ENCODE assay signal across 24 cellular contexts in the genomic region with DNA sequence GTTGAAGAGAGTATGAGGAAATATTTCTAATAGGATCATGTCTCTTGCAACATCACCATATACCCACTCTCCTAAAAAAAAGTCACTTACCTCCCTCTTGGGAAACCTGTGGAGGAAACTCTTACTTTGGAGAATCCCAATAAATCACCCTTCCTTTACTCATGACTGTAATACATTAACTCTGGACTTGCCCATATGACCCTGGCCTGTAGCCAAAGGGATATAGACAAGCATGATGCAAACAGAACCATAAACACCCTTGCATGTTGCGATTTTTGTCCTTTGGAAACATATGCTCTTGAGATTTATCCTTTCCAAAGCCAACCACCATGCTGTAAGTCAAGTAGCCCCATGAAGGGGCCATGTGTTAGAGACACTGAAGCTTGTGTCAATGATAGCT. TPM values are rescaled to one million over a fixed set of nuclear protein-coding genes. Genes with fewer than 3 reads are reported as not detected.
"Had no signal": no experiment of that assay in that cellular context is flagged by ENCODE, and none has a peak within 500 bp of the region (broad histone marks: within the 10 kb centered on the region; RNA-seq: fewer than 3 reads in every experiment).

No MANE protein-coding gene starts in this region.

- H3K9me3 ChIP-seq: esophagus squamous epithelium, lower lobe of right lung, prostate gland, right atrium auricular region, sigmoid colon, suprapubic skin, vagina had no signal

- ATAC-seq: left ventricle myocardium superior; lower lobe of right lung; natural killer cell treated with Interleukin-12 subunit alpha and Interleukin-12 subunit beta and Interleukin-15 and Interleukin-18, amount 100 ng/mL, for 72 hours; stimulated activated naive B cell treated with anti-CD40 and anti-IgM and Interleukin-4, amounts not matched to agents 10 μg/mL and 1 μg/mL and 100 μg/mL, for 72 hours had no signal

- FAIRE-seq: colon, endothelial cell of umbilical vein, frontal cortex had no signal

- H3K27me3 ChIP-seq: esophagus squamous epithelium, right atrium auricular region, sigmoid colon, suprapubic skin, vagina had no signal

- H3K4me1 ChIP-seq: esophagus squamous epithelium, lower lobe of right lung, prostate gland, right atrium auricular region, suprapubic skin, vagina had no signal

- H3K36me3 ChIP-seq: esophagus squamous epithelium, lower lobe of right lung, prostate gland, right atrium auricular region, sigmoid colon, suprapubic skin, vagina had no signal

- H3K27ac ChIP-seq: esophagus squamous epithelium, lower lobe of right lung, prostate gland, right atrium auricular region, sigmoid colon, skin epidermis, suprapubic skin, vagina had no signal

- DNase-seq: cerebellar nuclear complex; effector memory CD4-positive, alpha-beta T cell; esophagus squamous epithelium; hypothalamus; immature natural killer cell; islet precursor cell; kidney glomerular epithelial cell; left ventricle myocardium superior; lower lobe of right lung; naive B cell; sigmoid colon; stimulated activated CD4-positive, alpha-beta T cell treated with anti-CD3 and anti-CD28 coated beads, Interleukin-15, amount 100 ng/mL, for 24 hours; stimulated activated CD4-positive, alpha-beta T cell treated with anti-CD3 and anti-CD28 coated beads, Interleukin-2, amount 100 ng/mL, for 48 hours; stimulated activated naive B cell treated with anti-CD40 and anti-IgM and Interleukin-4, amounts not matched to agents 10 μg/mL and 1 μg/mL and 100 μg/mL, for 72 hours; trophoblast cell had no signal

- H3K4me3 ChIP-seq: esophagus squamous epithelium, lower lobe of right lung, prostate gland, right atrium auricular region, sigmoid colon, skin epidermis, suprapubic skin, vagina had no signal

RNA-seq across cellular contexts. Expression of gene CDH11, which starts 19.5 kb away (rescaled TPM):
- total RNA-seq: natural killer cell treated with Interleukin-12 subunit alpha and Interleukin-12 subunit beta and Interleukin-15 and Interleukin-18, amount 100 ng/mL, for 72 hours had no signal
- polyA plus RNA-seq: immature natural killer cell had no signal
